12 cellular contexts compared by ENCODE assay signal in genomic region chr6:119541132-119541905, GRCh38.
A peak's percentile ranks its signal among the peaks of the same experiment; 100 is the strongest.
DNase-seq lines count a peak whose midpoint lies in the region; ATAC-seq, FAIRE-seq and TF ChIP-seq lines count a peak whose summit lies in the region.
"Had no signal": no experiment of that assay in that cellular context is flagged by ENCODE, and none has a peak within 500 bp of the region (broad histone marks: within the 10 kb centered on the region; RNA-seq: fewer than 3 reads in every experiment).

No MANE protein-coding gene starts in this region.

- H3K27ac Mint-ChIP-seq in naive thymus-derived CD4-positive, alpha-beta T cell, result no peak overlapping the region
- no peak overlapping the region for H3K27ac Mint-ChIP-seq in effector memory CD8-positive, alpha-beta T cell
- H3K27ac Mint-ChIP-seq: activated B cell treated with CpG ODN at 0.5 μM for 24 hours had no signal

- no peaks in the 10 kb centered on the region for H3K27me3 ChIP-seq in naive thymus-derived CD4-positive, alpha-beta T cell (ENCODE audit: control insufficient read depth in 2 of 2, insufficient read depth in 2 of 2, low read length in 2 of 2)
- H3K27me3 ChIP-seq in WERI-Rb-1 (ENCODE audit: insufficient read depth, low read depth, severe bottlenecking), result no peaks in the 10 kb centered on the region
- H3K27me3 ChIP-seq: BLaER1 treated with 17β-estradiol and CSF1 and Interleukin-3, amounts not matched to agents 10 nM and 100 nM had no signal

- H3K27me3 Mint-ChIP-seq in naive thymus-derived CD4-positive, alpha-beta T cell, result peaks cover 0 to 35% (median 5%) of the 10 kb centered on the region in 5 donors
- H3K27me3 Mint-ChIP-seq in effector memory CD8-positive, alpha-beta T cell, result peaks cover 0 to 5% of the 10 kb centered on the region in 2 donors
- H3K27me3 Mint-ChIP-seq: activated B cell treated with CpG ODN at 0.5 μM for 24 hours, brain had no signal

- TF ChIP-seq EP300 in A549 (IDR thresholded peaks at IDR 0.05), result no peak

- H3K9me3 Mint-ChIP-seq in naive thymus-derived CD4-positive, alpha-beta T cell, result no peaks in the 10 kb centered on the region
- H3K9me3 Mint-ChIP-seq in effector memory CD8-positive, alpha-beta T cell, result no peaks in the 10 kb centered on the region
- H3K9me3 Mint-ChIP-seq: activated B cell treated with CpG ODN at 0.5 μM for 24 hours, brain had no signal

- H3K4me1 Mint-ChIP-seq in naive thymus-derived CD4-positive, alpha-beta T cell, result no peaks in the 10 kb centered on the region
- no peaks in the 10 kb centered on the region for H3K4me1 Mint-ChIP-seq in effector memory CD8-positive, alpha-beta T cell (ENCODE audit: low read depth in 2 of 2)
- H3K4me1 Mint-ChIP-seq: activated B cell treated with CpG ODN at 0.5 μM for 24 hours, brain had no signal

- no peak overlapping the region for H3K4me3 ChIP-seq in A549
- H3K4me3 ChIP-seq in mesodermal cell (ENCODE audit: extremely low read depth, insufficient read depth, low read length, poor library complexity, severe bottlenecking), result no peak overlapping the region
- no peak overlapping the region for H3K4me3 ChIP-seq in naive thymus-derived CD4-positive, alpha-beta T cell (ENCODE audit: low read length)
- H3K4me3 ChIP-seq in WERI-Rb-1 (ENCODE audit: low read depth, low read length), result no peak overlapping the region
- H3K4me3 ChIP-seq: BLaER1 treated with 17β-estradiol and CSF1 and Interleukin-3, amounts not matched to agents 10 nM and 100 nM had no signal

- H3K4me3 Mint-ChIP-seq in naive thymus-derived CD4-positive, alpha-beta T cell, result no peak overlapping the region
- no peak overlapping the region for H3K4me3 Mint-ChIP-seq in effector memory CD8-positive, alpha-beta T cell
- H3K4me3 Mint-ChIP-seq: activated B cell treated with CpG ODN at 0.5 μM for 24 hours, brain had no signal

- DNase-seq in A549 (ENCODE audit: low read depth in 1 of 2, low spot score in 1 of 2) (peak in 1 of 2 experiments; percentile 33), HTR-8/SVneo (ENCODE audit: insufficient read length, low spot score) (peak; percentile 33), brain pericyte (ENCODE audit: low read depth, low spot score) (peak; percentile 96), WERI-Rb-1 (no peak)
- no peak for DNase-seq in naive thymus-derived CD4-positive, alpha-beta T cell
- DNase-seq in effector memory CD8-positive, alpha-beta T cell, result no peak
- DNase-seq: activated B cell treated with CpG ODN at 0.5 μM for 24 hours, NCI-H510A had no signal

- H3K36me3 ChIP-seq in mesodermal cell (ENCODE audit: control insufficient read depth, insufficient read depth, low read length), result no peaks in the 10 kb centered on the region
- H3K36me3 ChIP-seq in naive thymus-derived CD4-positive, alpha-beta T cell (ENCODE audit: control insufficient read depth in 2 of 3, insufficient read depth in 3 of 3, low read length in 3 of 3), result no peaks in the 10 kb centered on the region
- H3K36me3 ChIP-seq in WERI-Rb-1, result no peaks in the 10 kb centered on the region
- H3K36me3 ChIP-seq: BLaER1 treated with 17β-estradiol and CSF1 and Interleukin-3, amounts not matched to agents 10 nM and 100 nM had no signal

- no peak for FAIRE-seq in A549 (lab: Jason Lieb, UNC)
- FAIRE-seq in HTR-8/SVneo (lab: Jason Lieb, UNC), result no peak

- ATAC-seq in A549 (peak; percentile 45 to 71), HG02798 (IDR thresholded peaks at IDR 0.05; ENCODE audit: poor library complexity, unreplicated experiment) (no peak)
- no peak for ATAC-seq in naive thymus-derived CD4-positive, alpha-beta T cell
- no peak for ATAC-seq in effector memory CD8-positive, alpha-beta T cell (replicated peaks)

- POLR2A ChIA-PET in A549 (lab: Yijun Ruan, JAX), result no interaction called here
- POLR2A ChIA-PET in naive thymus-derived CD4-positive, alpha-beta T cell (lab: Charles Lee), result no interaction called here

- 0% methylated on average over 3 of the region's 3 CpGs for WGBS in A549 (ENCODE audit: missing lambda C conversion rate)
- WGBS in mesodermal cell (ENCODE audit: insufficient coverage in 2 of 2), 2 experiments, result 76 to 78% methylated on average over 2 to 3 of the region's 3 CpGs

- intact Hi-C loops in naive thymus-derived CD4-positive, alpha-beta T cell (cut with micrococcal nuclease), result no loop called here

- no peak for TF ChIP-seq RAD21 in A549 (conservative IDR thresholded peaks at IDR 0.05 in 1 of 2, IDR thresholded peaks at IDR 0.05 in 1 of 2)

- no peak for TF ChIP-seq POLR2A in A549 (IDR thresholded peaks at IDR 0.05; ENCODE audit: low read length)

- no peak overlapping the region for H3K27ac ChIP-seq in A549
- H3K27ac ChIP-seq in mesodermal cell (ENCODE audit: low read depth, low read length, severe bottlenecking), result peak overlapping the region; percentile 77
- H3K27ac ChIP-seq in naive thymus-derived CD4-positive, alpha-beta T cell (ENCODE audit: low read depth, low read length), result no peak overlapping the region
- no peak overlapping the region for H3K27ac ChIP-seq in WERI-Rb-1
- H3K27ac ChIP-seq: BLaER1 treated with 17β-estradiol and CSF1 and Interleukin-3, amounts not matched to agents 10 nM and 100 nM had no signal

- H3K9me3 ChIP-seq in A549, result no peaks in the 10 kb centered on the region
- no peaks in the 10 kb centered on the region for H3K9me3 ChIP-seq in mesodermal cell (ENCODE audit: control insufficient read depth, low read length)
- no peaks in the 10 kb centered on the region for H3K9me3 ChIP-seq in naive thymus-derived CD4-positive, alpha-beta T cell (ENCODE audit: control insufficient read depth in 2 of 3, low read length in 3 of 3)
- H3K9me3 ChIP-seq in WERI-Rb-1 (ENCODE audit: severe bottlenecking), result no peaks in the 10 kb centered on the region

- no peaks in the 10 kb centered on the region for H3K36me3 Mint-ChIP-seq in naive thymus-derived CD4-positive, alpha-beta T cell
- H3K36me3 Mint-ChIP-seq in effector memory CD8-positive, alpha-beta T cell (ENCODE audit: insufficient read depth), result no peaks in the 10 kb centered on the region
- H3K36me3 Mint-ChIP-seq: brain had no signal

- TF ChIP-seq CTCF in A549 (IDR thresholded peaks at IDR 0.05), result no peak
- no peak for TF ChIP-seq CTCF in WERI-Rb-1 (IDR thresholded peaks at IDR 0.05; ENCODE audit: low read depth, low read length)

- CTCF ChIA-PET in A549 (lab: Yijun Ruan, JAX), result no interaction called here
- CTCF ChIA-PET in naive thymus-derived CD4-positive, alpha-beta T cell (lab: Charles Lee), result no interaction called here

- H3K4me1 ChIP-seq in A549 (no peaks in the 10 kb centered on the region), mesodermal cell (ENCODE audit: control insufficient read depth, insufficient read depth, low read length, poor library complexity, severe bottlenecking) (no peaks in the 10 kb centered on the region)
- no peaks in the 10 kb centered on the region for H3K4me1 ChIP-seq in naive thymus-derived CD4-positive, alpha-beta T cell (ENCODE audit: control insufficient read depth in 2 of 2, insufficient read depth in 2 of 2, low read length in 2 of 2)
- H3K4me1 ChIP-seq: BLaER1 treated with 17β-estradiol and CSF1 and Interleukin-3, amounts not matched to agents 10 nM and 100 nM had no signal

- peak overlapping the region; percentile 20; the same call in 1 of the 3 replicates for H3K4me2 ChIP-seq in A549
- H3K4me2 ChIP-seq: BLaER1 treated with 17β-estradiol and CSF1 and Interleukin-3, amounts not matched to agents 10 nM and 100 nM had no signal

TF ChIP-seq in A549, 52 proteins besides CTCF, POLR2A, EP300 and RAD21:
- TF ChIP-seq, protein P1, sequence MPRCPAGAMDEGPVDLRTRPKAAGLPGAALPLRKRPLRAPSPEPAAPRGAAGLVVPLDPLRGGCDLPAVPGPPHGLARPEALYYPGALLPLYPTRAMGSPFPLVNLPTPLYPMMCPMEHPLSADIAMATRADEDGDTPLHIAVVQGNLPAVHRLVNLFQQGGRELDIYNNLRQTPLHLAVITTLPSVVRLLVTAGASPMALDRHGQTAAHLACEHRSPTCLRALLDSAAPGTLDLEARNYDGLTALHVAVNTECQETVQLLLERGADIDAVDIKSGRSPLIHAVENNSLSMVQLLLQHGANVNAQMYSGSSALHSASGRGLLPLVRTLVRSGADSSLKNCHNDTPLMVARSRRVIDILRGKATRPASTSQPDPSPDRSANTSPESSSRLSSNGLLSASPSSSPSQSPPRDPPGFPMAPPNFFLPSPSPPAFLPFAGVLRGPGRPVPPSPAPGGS (IDR thresholded peaks at IDR 0.05), result no peak
- TF ChIP-seq ESRRA (IDR thresholded peaks at IDR 0.05; ENCODE audit: borderline replicate concordance, low read length) (no peak), NR3C1 (IDR thresholded peaks at IDR 0.05) (no peak)
TF ChIP-seq in A549: peak in this region for 0.

Comparison
In these comparisons a context has a peak if more than half of its experiments do, and no peak if none do; other contexts are left out.
1. ATAC-seq: peak in A549 (2 of 2); none in HG02798 (single experiment), naive thymus-derived CD4-positive, alpha-beta T cell (single experiment) and effector memory CD8-positive, alpha-beta T cell (single experiment).
2. DNase-seq: peak in HTR-8/SVneo (single experiment) and brain pericyte (single experiment); none in naive thymus-derived CD4-positive, alpha-beta T cell (0 of 9), WERI-Rb-1 (single experiment) and effector memory CD8-positive, alpha-beta T cell (0 of 3).